ENCODE assay signal across 14 cellular contexts in the genomic region with DNA sequence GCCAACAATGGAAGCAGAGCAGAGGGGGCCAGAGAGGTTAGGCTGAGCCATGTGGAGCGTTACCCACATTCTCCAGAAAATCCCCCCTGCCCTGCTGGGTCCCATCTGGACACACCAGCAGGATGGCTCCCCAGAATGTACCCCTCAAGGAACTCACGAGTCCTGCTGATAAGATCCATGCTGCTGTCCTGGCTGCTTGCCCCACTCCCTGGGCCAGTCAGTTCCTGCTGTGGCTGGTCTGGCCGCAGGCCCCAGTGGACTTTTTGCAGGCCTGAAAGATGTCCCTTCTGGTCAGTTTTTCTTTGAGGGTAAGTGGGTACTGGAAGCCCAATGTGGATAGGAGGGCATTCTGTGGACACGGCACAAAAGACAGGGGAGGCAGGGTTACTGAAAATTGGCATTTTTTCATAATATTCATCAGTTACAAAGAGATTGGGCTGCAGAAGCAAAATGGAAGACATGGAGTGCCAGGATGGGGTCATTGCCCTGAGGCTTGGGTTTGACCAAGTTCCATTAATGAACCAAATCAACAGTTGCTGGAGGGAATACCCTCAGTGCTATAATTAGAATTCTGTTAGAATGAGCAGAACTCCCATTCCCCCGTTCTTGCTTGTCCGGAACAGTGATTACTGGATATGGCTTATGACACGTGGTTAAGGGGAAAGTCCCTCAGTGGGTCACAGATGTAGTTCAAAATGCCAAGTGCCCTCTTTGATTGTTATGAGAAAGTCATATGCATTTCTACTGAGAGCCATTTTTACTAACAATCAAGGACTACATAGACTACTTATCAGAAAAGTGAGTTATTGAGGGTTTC. TPM values are rescaled to one million over a fixed set of nuclear protein-coding genes. Genes with fewer than 3 reads are reported as not detected.
"Had no signal": no experiment of that assay in that cellular context is flagged by ENCODE, and none has a peak within 500 bp of the region (broad histone marks: within the 10 kb centered on the region; RNA-seq: fewer than 3 reads in every experiment).

No MANE protein-coding gene starts in this region.

- H3K4me3 ChIP-seq: body of pancreas, lung, stomach had no signal

- DNase-seq: activated CD4-positive, alpha-beta T cell treated with anti-CD3 and anti-CD28 coated beads, Interleukin-2, amount 50 U/mL, for 1 hour; activated CD8-positive, alpha-beta memory T cell treated with anti-CD3 and anti-CD28 coated beads, Interleukin-2, amount 10 ng/mL, durations not matched to agents 7 days and 5 days; activated naive CD4-positive, alpha-beta T cell treated with anti-CD3 and anti-CD28 coated beads, Interleukin-2, amount 10 ng/mL, durations not matched to agents 7 days and 5 days; amniotic stem cell; body of pancreas; foreskin keratinocyte; left cardiac atrium; naive thymus-derived CD8-positive, alpha-beta T cell; nucleus accumbens; SK-N-SH; stimulated activated CD4-positive, alpha-beta T cell treated with anti-CD3 and anti-CD28 coated beads, Interleukin-2, amount 100 ng/mL, for 24 hours; stomach had no signal

- H3K4me1 ChIP-seq: body of pancreas, foreskin keratinocyte, stomach had no signal

- H3K9ac ChIP-seq: SK-N-SH had no signal

- H3K27me3 ChIP-seq: body of pancreas, stomach had no signal

- H3K4me2 ChIP-seq: SK-N-SH had no signal

- H3K27ac ChIP-seq: body of pancreas, foreskin keratinocyte, stomach had no signal

- H3K9me3 ChIP-seq: body of pancreas, SK-N-SH, stomach had no signal

RNA-seq across cellular contexts. Expression of a gene that starts 38.7 kb away (rescaled TPM):
- total RNA-seq: pulmonary artery endothelial cell had no signal
